14 cellular contexts compared by ENCODE assay signal in the genomic region with DNA sequence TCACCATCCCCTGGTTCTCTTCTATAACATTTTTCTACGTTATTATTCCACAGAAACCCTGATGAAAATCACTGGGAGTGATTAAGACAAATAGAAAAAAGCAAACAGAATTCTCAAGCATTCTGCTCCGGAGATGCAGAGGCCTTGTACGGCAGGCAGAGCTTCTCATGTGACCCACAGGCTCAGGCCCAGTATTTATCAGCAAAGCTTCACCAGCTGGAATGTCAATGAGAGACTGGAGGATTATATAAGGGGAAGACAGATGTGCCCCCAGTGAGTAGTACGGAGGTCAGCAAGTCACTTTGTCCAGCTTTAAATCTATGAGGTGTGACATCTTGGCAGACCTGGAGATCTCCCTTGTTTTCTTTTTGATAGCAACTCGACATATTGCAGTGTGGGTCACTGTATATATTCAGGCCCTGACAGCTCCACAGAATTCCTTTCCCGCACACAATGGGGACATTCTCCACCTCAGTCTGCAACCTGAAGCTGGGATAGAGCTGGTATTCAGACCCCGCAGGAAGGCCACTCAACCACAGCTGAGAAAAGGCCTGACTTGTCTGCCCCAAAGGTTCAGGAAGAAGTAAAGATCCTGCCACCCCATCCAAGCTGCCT.
DNase-seq lines count a peak whose midpoint lies in the region; ATAC-seq, FAIRE-seq and TF ChIP-seq lines count a peak whose summit lies in the region.
"Had no signal": no experiment of that assay in that cellular context is flagged by ENCODE, and none has a peak within 500 bp of the region (broad histone marks: within the 10 kb centered on the region; RNA-seq: fewer than 3 reads in every experiment).

No MANE protein-coding gene starts in this region.

- intact Hi-C loops in Right ventricle myocardium superior (cut with DNase I), result no loop called here
- intact Hi-C loops in left cardiac atrium (cut with DNase I), result no loop called here

- H3K4me1 Mint-ChIP-seq in mesothelial cell of epicardium, result peaks cover 14% of the 10 kb centered on the region
- peaks cover 18% of the 10 kb centered on the region for H3K4me1 Mint-ChIP-seq in type B pancreatic cell (ENCODE audit: unreplicated experiment)

- H3K4me3 Mint-ChIP-seq in mesothelial cell of epicardium (no peak overlapping the region), type B pancreatic cell (no peak overlapping the region)

- H3K27ac Mint-ChIP-seq in mesothelial cell of epicardium (peak overlapping the region; percentile 89), type B pancreatic cell (peak overlapping the region; percentile 39)

- H3K36me3 Mint-ChIP-seq in mesothelial cell of epicardium (no peaks in the 10 kb centered on the region), type B pancreatic cell (no peaks in the 10 kb centered on the region)

- H3K27me3 Mint-ChIP-seq in mesothelial cell of epicardium (ENCODE audit: low read depth), result peaks cover 14% of the 10 kb centered on the region
- peaks cover 16% of the 10 kb centered on the region for H3K27me3 Mint-ChIP-seq in type B pancreatic cell

- no peak overlapping the region for H3K4me3 ChIP-seq in fibroblast of the aortic adventitia (ENCODE audit: low read depth, low read length)

- TF ChIP-seq CTCF in fibroblast of the aortic adventitia (IDR thresholded peaks at IDR 0.05; ENCODE audit: insufficient read depth, low read length) (no peak), mesothelial cell of epicardium (IDR thresholded peaks at IDR 0.05; ENCODE audit: unreplicated experiment) (no peak), type B pancreatic cell (conservative IDR thresholded peaks at IDR 0.05) (no peak)

- no peaks in the 10 kb centered on the region for H3K9me3 Mint-ChIP-seq in mesothelial cell of epicardium
- no peaks in the 10 kb centered on the region for H3K9me3 Mint-ChIP-seq in type B pancreatic cell

- peak; percentile 67 for ATAC-seq in Right ventricle myocardium superior (ENCODE audit: poor library complexity)
- no peak for ATAC-seq in left cardiac atrium

- no peak for DNase-seq in Right ventricle myocardium superior
- DNase-seq in left cardiac atrium, result no peak
- peak; percentile 64 for DNase-seq in fibroblast of the aortic adventitia (ENCODE audit: low read depth)
- no peak for DNase-seq in mesothelial cell of epicardium (ENCODE audit: low spot score in 2 of 2, unreplicated experiment in 2 of 2)
- DNase-seq in type B pancreatic cell (ENCODE audit: extremely low spot score, unreplicated experiment), result no peak
- no peak for DNase-seq in OCI-M1 (lab: John Stamatoyannopoulos, UW)
- no peak for DNase-seq in NCI-H2029 (lab: John Stamatoyannopoulos, UW)
- no peak for DNase-seq in urothelium cell line (ENCODE audit: low spot score)
- DNase-seq: 8988T, DMS153, EL, Kasumi-1, NCI-H187 treated with DMSO at 0.1 percent for 48 hours, NCI-H2171 treated with DMSO at 0.1 percent for 48 hours had no signal

- FAIRE-seq in urothelium cell line (lab: Jason Lieb, UNC), result no peak
